10 cellular contexts compared by ENCODE assay signal in genomic region chr5:88979244-88979643, GRCh38.
DNase-seq lines count a peak whose midpoint lies in the region; ATAC-seq, FAIRE-seq and TF ChIP-seq lines count a peak whose summit lies in the region.
"Had no signal": no experiment of that assay in that cellular context is flagged by ENCODE, and none has a peak within 500 bp of the region (broad histone marks: within the 10 kb centered on the region; RNA-seq: fewer than 3 reads in every experiment).

No MANE protein-coding gene starts in this region.

- H3K4me1 ChIP-seq in astrocyte (ENCODE audit: insufficient read depth, low read length): no peaks in the 10 kb centered on the region
- H3K4me1 ChIP-seq: parathyroid adenoma had no signal

- H3K36me3 Mint-ChIP-seq in astrocyte (ENCODE audit: low read depth, unreplicated experiment): no peaks in the 10 kb centered on the region

- no peaks in the 10 kb centered on the region for H4K20me1 ChIP-seq in astrocyte (ENCODE audit: insufficient read depth, low read length)
- H4K20me1 ChIP-seq: BLaER1 treated with 17β-estradiol and CSF1 and Interleukin-3, amounts not matched to agents 10 nM and 100 nM had no signal

- H3K27me3 ChIP-seq in astrocyte (ENCODE audit: insufficient read depth, low read length): no peaks in the 10 kb centered on the region
- H3K27me3 ChIP-seq: BLaER1 treated with 17β-estradiol and CSF1 and Interleukin-3, amounts not matched to agents 10 nM and 100 nM had no signal

- no peak for TF ChIP-seq CTCF in AG09309 (IDR thresholded peaks at IDR 0.05; ENCODE audit: control insufficient read depth, insufficient read depth, low read depth, low read length, missing control alignments)
- TF ChIP-seq CTCF in astrocyte (IDR thresholded peaks at IDR 0.05; ENCODE audit: insufficient read depth, low read depth, low read length): no peak
- TF ChIP-seq CTCF in D721Med (IDR thresholded peaks at IDR 0.05; ENCODE audit: insufficient read depth, missing control alignments): no peak

- DNase-seq in AG09309 (ENCODE audit: low read depth) (peak; percentile 11), astrocyte (ENCODE audit: low read depth) (peak; percentile 53), globus pallidus (ENCODE audit: low spot score) (no peak), D721Med (ENCODE audit: insufficient read length, low spot score) (no peak), NCI-H226 (no peak), cardiac septum (ENCODE audit: low spot score) (no peak)

- H3K4me2 ChIP-seq in astrocyte (ENCODE audit: low read length): no peak overlapping the region

- H3K79me2 ChIP-seq in astrocyte (ENCODE audit: insufficient read depth, low read length): no peaks in the 10 kb centered on the region
- H3K79me2 ChIP-seq: parathyroid adenoma had no signal

- no peak overlapping the region for H2AFZ ChIP-seq in astrocyte (ENCODE audit: low read depth, low read length)
- H2AFZ ChIP-seq: parathyroid adenoma had no signal

- H3K36me3 ChIP-seq in astrocyte (ENCODE audit: insufficient read depth, low read length): no peaks in the 10 kb centered on the region
- H3K36me3 ChIP-seq: BLaER1 treated with 17β-estradiol and CSF1 and Interleukin-3, amounts not matched to agents 10 nM and 100 nM had no signal

- H3K4me3 ChIP-seq in AG09309 (ENCODE audit: control insufficient read depth, low read depth, low read length): no peak overlapping the region
- no peak overlapping the region for H3K4me3 ChIP-seq in astrocyte (ENCODE audit: insufficient read depth, low read depth, low read length)
- H3K4me3 ChIP-seq: BLaER1 treated with 17β-estradiol and CSF1 and Interleukin-3, amounts not matched to agents 10 nM and 100 nM had no signal

- intact Hi-C loops in cardiac septum (cut with DNase I): no loop called here

- no peaks in the 10 kb centered on the region for H3K27me3 Mint-ChIP-seq in astrocyte (ENCODE audit: low read depth, unreplicated experiment)

- H3K27ac ChIP-seq in astrocyte (ENCODE audit: low read depth, low read length): no peak overlapping the region
- H3K27ac ChIP-seq: BLaER1 treated with 17β-estradiol and CSF1 and Interleukin-3, amounts not matched to agents 10 nM and 100 nM; parathyroid adenoma had no signal

- no peak overlapping the region for H3K27ac Mint-ChIP-seq in astrocyte (ENCODE audit: unreplicated experiment)

- no peaks in the 10 kb centered on the region for H3K9me3 Mint-ChIP-seq in astrocyte (ENCODE audit: unreplicated experiment)

- no peak overlapping the region for H3K4me3 Mint-ChIP-seq in astrocyte (ENCODE audit: unreplicated experiment)

- FAIRE-seq in astrocyte (lab: Jason Lieb, UNC) (no peak), D721Med (lab: Jason Lieb, UNC) (no peak)

- H3K9me3 ChIP-seq in astrocyte (ENCODE audit: insufficient read depth, low read depth, low read length): no peaks in the 10 kb centered on the region
- H3K9me3 ChIP-seq: BLaER1 treated with 17β-estradiol and CSF1 and Interleukin-3, amounts not matched to agents 10 nM and 100 nM had no signal

- H3K9ac ChIP-seq in astrocyte (ENCODE audit: low read length): no peak overlapping the region
- H3K9ac ChIP-seq: BLaER1 treated with 17β-estradiol and CSF1 and Interleukin-3, amounts not matched to agents 10 nM and 100 nM; parathyroid adenoma had no signal

- peak; percentile 76 for ATAC-seq in GM19351 (IDR thresholded peaks at IDR 0.05; ENCODE audit: unreplicated experiment)
- peak; percentile 82 for ATAC-seq in HG03378 (IDR thresholded peaks at IDR 0.05; ENCODE audit: unreplicated experiment)

- H3K4me1 Mint-ChIP-seq in astrocyte (ENCODE audit: low read depth, unreplicated experiment): peaks cover 1% of the 10 kb centered on the region

Comparison
In these comparisons a context has a peak if more than half of its experiments do, and no peak if none do; other contexts are left out.
1. DNase-seq: peak in AG09309 (single experiment) and astrocyte (single experiment); none in globus pallidus (single experiment), D721Med (single experiment), NCI-H226 (single experiment) and cardiac septum (single experiment).